2 cellular contexts compared by ENCODE assay signal in genomic region chr1:150628766-150629114, GRCh38.
A peak's percentile ranks its signal among the peaks of the same experiment; 100 is the strongest.
TF ChIP-seq lines count a peak whose summit lies in the region.

No MANE protein-coding gene starts in this region.

TF ChIP-seq in K562, 482 proteins besides CTCF, POLR2A, EP300 and RAD21 (continued from another document):
- TF ChIP-seq, protein P1, sequence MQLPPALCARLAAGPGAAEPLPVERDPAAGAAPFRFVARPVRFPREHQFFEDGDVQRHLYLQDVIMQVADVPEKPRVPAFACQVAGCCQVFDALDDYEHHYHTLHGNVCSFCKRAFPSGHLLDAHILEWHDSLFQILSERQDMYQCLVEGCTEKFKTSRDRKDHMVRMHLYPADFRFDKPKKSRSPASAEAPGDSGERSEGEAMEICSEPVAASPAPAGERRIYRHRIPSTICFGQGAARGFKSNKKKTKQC (CRISPR knock-in tag; IDR thresholded peaks at IDR 0.05), result 0 out of 2 replicates have a peak, but pooled peaks have one; percentile 40
- TF ChIP-seq, protein P2, sequence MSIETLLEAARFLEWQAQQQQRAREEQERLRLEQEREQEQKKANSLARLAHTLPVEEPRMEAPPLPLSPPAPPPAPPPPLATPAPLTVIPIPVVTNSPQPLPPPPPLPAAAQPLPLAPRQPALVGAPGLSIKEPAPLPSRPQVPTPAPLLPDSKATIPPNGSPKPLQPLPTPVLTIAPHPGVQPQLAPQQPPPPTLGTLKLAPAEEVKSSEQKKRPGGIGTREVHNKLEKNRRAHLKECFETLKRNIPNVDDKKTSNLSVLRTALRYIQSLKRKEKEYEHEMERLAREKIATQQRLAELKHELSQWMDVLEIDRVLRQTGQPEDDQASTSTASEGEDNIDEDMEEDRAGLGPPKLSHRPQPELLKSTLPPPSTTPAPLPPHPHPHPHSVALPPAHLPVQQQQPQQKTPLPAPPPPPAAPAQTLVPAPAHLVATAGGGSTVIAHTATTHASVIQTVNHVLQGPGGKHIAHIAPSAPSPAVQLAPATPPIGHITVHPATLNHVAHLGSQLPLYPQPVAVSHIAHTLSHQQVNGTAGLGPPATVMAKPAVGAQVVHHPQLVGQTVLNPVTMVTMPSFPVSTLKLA (conservative IDR thresholded peaks at IDR 0.05), result 0 out of 4 replicates have a peak, but pooled peaks of 1 of the 2 experiments have one; percentile 10
- 0 out of 2 replicates have a peak, but pooled peaks have one; percentile 5 for TF ChIP-seq HES1 (IDR thresholded peaks at IDR 0.05; ENCODE audit: low read depth)
- no peak for TF ChIP-seq CHD1 (IDR thresholded peaks at IDR 0.05; ENCODE audit: low read length)
- 0 out of 4 replicates have a peak, but pooled peaks of 1 of the 2 experiments have one; percentile 29 for TF ChIP-seq FOXK2 (conservative IDR thresholded peaks at IDR 0.05 in 1 of 2, IDR thresholded peaks at IDR 0.05 in 1 of 2; ENCODE audit: low read depth in 2 of 2)
- TF ChIP-seq BRD9 (IDR thresholded peaks at IDR 0.05; ENCODE audit: low read depth, partially characterized antibody), result peak; percentile 19
- TF ChIP-seq WHSC1 (IDR thresholded peaks at IDR 0.05; ENCODE audit: low read length), result no peak
- peak; percentile 38; the same call in 1 of the 2 replicates for TF ChIP-seq SMARCA4 (IDR thresholded peaks at IDR 0.05)
- 0 out of 2 replicates have a peak, but pooled peaks have one; percentile 54 for TF ChIP-seq DNMT1 (IDR thresholded peaks at IDR 0.05)
- TF ChIP-seq TEAD1 (CRISPR knock-in tag; IDR thresholded peaks at IDR 0.05), result peak in 1 of 2 experiments; percentile 47; a peak in 1 of 4 replicates
- no peak for TF ChIP-seq TEAD4 (IDR thresholded peaks at IDR 0.05; ENCODE audit: low read length)
- TF ChIP-seq TEAD4 (CRISPR knock-in tag; IDR thresholded peaks at IDR 0.05; ENCODE audit: borderline replicate concordance), result no peak
- no peak for TF ChIP-seq ELF1 (tag; IDR thresholded peaks at IDR 0.05)
- no peak for TF ChIP-seq SMARCC2 (IDR thresholded peaks at IDR 0.05; ENCODE audit: low read depth)
- peak; percentile 10; the same call in 1 of the 2 replicates for TF ChIP-seq ZEB2 (IDR thresholded peaks at IDR 0.05)
- peak; percentile 21; the same call in 1 of the 2 replicates for TF ChIP-seq CREB3L1 (IDR thresholded peaks at IDR 0.05; ENCODE audit: borderline replicate concordance, low read depth)
- TF ChIP-seq LCOR (CRISPR knock-in tag; IDR thresholded peaks at IDR 0.05), result no peak
- no peak for TF ChIP-seq CBX1 (IDR thresholded peaks at IDR 0.05; ENCODE audit: low read depth)
- no peak for TF ChIP-seq GTF2A2 (tag; IDR thresholded peaks at IDR 0.05)
- 0 out of 2 replicates have a peak, but pooled peaks have one; percentile 50 for TF ChIP-seq MTA1 (IDR thresholded peaks at IDR 0.05; ENCODE audit: borderline replicate concordance)
- TF ChIP-seq RCOR1 (IDR thresholded peaks at IDR 0.05; ENCODE audit: borderline replicate concordance in 1 of 2, low read depth in 2 of 2, low read length in 2 of 2), result no peak

TF ChIP-seq in HepG2, 621 proteins besides CTCF, POLR2A, EP300 and RAD21 (continued from another document):
- TF ChIP-seq, protein P3, sequence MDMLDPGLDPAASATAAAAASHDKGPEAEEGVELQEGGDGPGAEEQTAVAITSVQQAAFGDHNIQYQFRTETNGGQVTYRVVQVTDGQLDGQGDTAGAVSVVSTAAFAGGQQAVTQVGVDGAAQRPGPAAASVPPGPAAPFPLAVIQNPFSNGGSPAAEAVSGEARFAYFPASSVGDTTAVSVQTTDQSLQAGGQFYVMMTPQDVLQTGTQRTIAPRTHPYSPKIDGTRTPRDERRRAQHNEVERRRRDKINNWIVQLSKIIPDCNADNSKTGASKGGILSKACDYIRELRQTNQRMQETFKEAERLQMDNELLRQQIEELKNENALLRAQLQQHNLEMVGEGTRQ (IDR thresholded peaks at IDR 0.05; ENCODE audit: low read depth, low read length), result no peak
- TF ChIP-seq, protein P3 (CRISPR knock-in tag; IDR thresholded peaks at IDR 0.05; ENCODE audit: borderline replicate concordance), result peak; percentile 30; the same call in 1 of the 2 replicates
- TF ChIP-seq ZNF572 (CRISPR knock-in tag; IDR thresholded peaks at IDR 0.05) (no peak), ZZZ3 (CRISPR knock-in tag; IDR thresholded peaks at IDR 0.05; ENCODE audit: borderline replicate concordance) (no peak), ZNF761 (CRISPR knock-in tag; conservative IDR thresholded peaks at IDR 0.05) (no peak), ZNF383 (CRISPR knock-in tag; IDR thresholded peaks at IDR 0.05; ENCODE audit: borderline replicate concordance) (no peak), TSC22D2 (CRISPR knock-in tag; IDR thresholded peaks at IDR 0.05; ENCODE audit: borderline replicate concordance) (no peak), KLF16 (CRISPR knock-in tag; IDR thresholded peaks at IDR 0.05) (no peak), ZNF83 (CRISPR knock-in tag; IDR thresholded peaks at IDR 0.05; ENCODE audit: borderline replicate concordance) (0 out of 2 replicates have a peak, but pooled peaks have one; percentile 24), HOXA5 (CRISPR knock-in tag; IDR thresholded peaks at IDR 0.05) (no peak), ATRX (CRISPR knock-in tag; IDR thresholded peaks at IDR 0.05; ENCODE audit: borderline replicate concordance) (no peak), CSRNP2 (CRISPR knock-in tag; conservative IDR thresholded peaks at IDR 0.05; ENCODE audit: low read depth) (no peak), FOXO1 (CRISPR knock-in tag; IDR thresholded peaks at IDR 0.05) (no peak), ZSCAN9 (CRISPR knock-in tag; IDR thresholded peaks at IDR 0.05; ENCODE audit: borderline replicate concordance) (no peak), MXI1 (IDR thresholded peaks at IDR 0.05; ENCODE audit: borderline replicate concordance, low read depth, low read length) (no peak), ZNF749 (CRISPR knock-in tag; IDR thresholded peaks at IDR 0.05; ENCODE audit: borderline replicate concordance) (no peak), RORA (CRISPR knock-in tag; IDR thresholded peaks at IDR 0.05) (no peak), ZNF382 (CRISPR knock-in tag; IDR thresholded peaks at IDR 0.05; ENCODE audit: borderline replicate concordance) (no peak), HNF4G (IDR thresholded peaks at IDR 0.05; ENCODE audit: borderline replicate concordance, low read depth, low read length) (no peak), HNF4G (CRISPR knock-in tag; IDR thresholded peaks at IDR 0.05; ENCODE audit: borderline replicate concordance, low read depth) (no peak), MEIS2 (CRISPR knock-in tag; IDR thresholded peaks at IDR 0.05) (no peak), NFIC (IDR thresholded peaks at IDR 0.05; ENCODE audit: low read length) (no peak), IKZF5 (CRISPR knock-in tag; IDR thresholded peaks at IDR 0.05) (no peak)
- TF ChIP-seq, protein P4, sequence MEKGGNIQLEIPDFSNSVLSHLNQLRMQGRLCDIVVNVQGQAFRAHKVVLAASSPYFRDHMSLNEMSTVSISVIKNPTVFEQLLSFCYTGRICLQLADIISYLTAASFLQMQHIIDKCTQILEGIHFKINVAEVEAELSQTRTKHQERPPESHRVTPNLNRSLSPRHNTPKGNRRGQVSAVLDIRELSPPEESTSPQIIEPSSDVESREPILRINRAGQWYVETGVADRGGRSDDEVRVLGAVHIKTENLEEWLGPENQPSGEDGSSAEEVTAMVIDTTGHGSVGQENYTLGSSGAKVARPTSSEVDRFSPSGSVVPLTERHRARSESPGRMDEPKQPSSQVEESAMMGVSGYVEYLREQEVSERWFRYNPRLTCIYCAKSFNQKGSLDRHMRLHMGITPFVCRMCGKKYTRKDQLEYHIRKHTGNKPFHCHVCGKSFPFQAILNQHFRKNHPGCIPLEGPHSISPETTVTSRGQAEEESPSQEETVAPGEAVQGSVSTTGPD (CRISPR knock-in tag; IDR thresholded peaks at IDR 0.05), result no peak
- TF ChIP-seq, protein P5, sequence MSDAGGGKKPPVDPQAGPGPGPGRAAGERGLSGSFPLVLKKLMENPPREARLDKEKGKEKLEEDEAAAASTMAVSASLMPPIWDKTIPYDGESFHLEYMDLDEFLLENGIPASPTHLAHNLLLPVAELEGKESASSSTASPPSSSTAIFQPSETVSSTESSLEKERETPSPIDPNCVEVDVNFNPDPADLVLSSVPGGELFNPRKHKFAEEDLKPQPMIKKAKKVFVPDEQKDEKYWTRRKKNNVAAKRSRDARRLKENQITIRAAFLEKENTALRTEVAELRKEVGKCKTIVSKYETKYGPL (CRISPR knock-in tag; IDR thresholded peaks at IDR 0.05), result no peak
